ENCODE assay signal across 19 cellular contexts in the genomic region with DNA sequence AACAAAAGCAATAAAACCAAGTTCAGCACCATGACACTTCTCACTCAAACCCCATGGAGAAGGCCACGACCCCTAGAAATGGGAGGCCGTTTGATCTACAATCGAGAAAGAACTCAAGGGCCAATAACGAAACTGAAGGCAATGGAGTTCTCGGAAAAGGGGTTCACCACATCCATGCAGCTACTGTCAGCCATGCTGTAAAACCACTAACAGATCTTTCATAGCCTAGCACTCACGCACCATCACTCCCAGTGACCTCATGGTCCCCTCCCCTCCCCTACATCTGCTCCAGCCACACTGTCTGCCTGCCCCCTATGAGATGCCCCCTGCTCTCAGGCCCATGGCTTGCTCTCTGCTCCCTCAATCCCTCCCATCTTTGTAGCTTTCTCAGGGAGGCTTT.
DNase-seq lines count a peak whose midpoint lies in the region; ATAC-seq and TF ChIP-seq lines count a peak whose summit lies in the region.
"Had no signal": no experiment of that assay in that cellular context is flagged by ENCODE, and none has a peak within 500 bp of the region (broad histone marks: within the 10 kb centered on the region; RNA-seq: fewer than 3 reads in every experiment).

No MANE protein-coding gene starts in this region.

- peak; percentile 90 for ATAC-seq in activated CD8-positive, alpha-beta memory T cell treated with anti-CD3 and anti-CD28 coated beads, Interleukin-2, amount 10 ng/mL, durations not matched to agents 7 days and 5 days
- ATAC-seq in stimulated activated effector memory CD8-positive, alpha-beta T cell treated with anti-CD3 and anti-CD28 coated beads, Interleukin-12 subunit alpha, Interleukin-12 subunit beta, amount 100 ng/mL, for 72 hours, result peak; percentile 82
- ATAC-seq in HG02798 (IDR thresholded peaks at IDR 0.05; ENCODE audit: poor library complexity, unreplicated experiment), result no peak
- ATAC-seq: left lung had no signal

- no peaks in the 10 kb centered on the region for H3K9me3 Mint-ChIP-seq in activated CD8-positive, alpha-beta memory T cell treated with anti-CD3 and anti-CD28 coated beads, Interleukin-2, amount 10 ng/mL, durations not matched to agents 7 days and 5 days (ENCODE audit: low read depth)
- H3K9me3 Mint-ChIP-seq in brain, result peaks cover under 1 to 15% (median 9%) of the 10 kb centered on the region in 5 experiments
- peaks cover 1% of the 10 kb centered on the region for H3K9me3 Mint-ChIP-seq in stimulated activated effector memory CD8-positive, alpha-beta T cell treated with anti-CD3 and anti-CD28 coated beads, Interleukin-12 subunit alpha, Interleukin-12 subunit beta, amount 100 ng/mL, for 72 hours

- TF ChIP-seq CTCF in brain (conservative IDR thresholded peaks at IDR 0.05) (no peak), hepatocyte (IDR thresholded peaks at IDR 0.05; ENCODE audit: poor library complexity) (no peak)

- WGBS in hepatocyte (ENCODE audit: low lambda C conversion rate, missing lambda C conversion rate), result 82% methylated on average over 6 of the region's 6 CpGs

- no peaks in the 10 kb centered on the region for H3K27me3 Mint-ChIP-seq in activated CD8-positive, alpha-beta memory T cell treated with anti-CD3 and anti-CD28 coated beads, Interleukin-2, amount 10 ng/mL, durations not matched to agents 7 days and 5 days
- H3K27me3 Mint-ChIP-seq in brain, result no peaks in the 10 kb centered on the region
- H3K27me3 Mint-ChIP-seq: naive B cell had no signal

- H3K36me3 ChIP-seq in KOPT-K1 (ENCODE audit: insufficient read depth, low read length) (no peaks in the 10 kb centered on the region), hepatocyte (replicated peaks; ENCODE audit: insufficient read depth, low read depth) (no peaks in the 10 kb centered on the region)
- H3K36me3 ChIP-seq: HAP-1, left lung, tibial nerve had no signal

- CTCF ChIA-PET in activated CD8-positive, alpha-beta memory T cell treated with anti-CD3 and anti-CD28 coated beads, Interleukin-2, amount 10 ng/mL, durations not matched to agents 7 days and 5 days (lab: Charles Lee), result interaction anchor here (0.9 to 1.5 kb wide), 7 partner anchors 11 to 311 kb away, joined by 3 to 4 read pairs (median 4); no protein-coding TSS in a partner anchor

- H3K27ac ChIP-seq in KOPT-K1 (ENCODE audit: low read depth, low read length, poor library complexity, severe bottlenecking), result peak overlapping the region; percentile 85
- H3K27ac ChIP-seq in hepatocyte, result no peak overlapping the region
- H3K27ac ChIP-seq: left lung, tibial nerve had no signal

- H3K36me3 Mint-ChIP-seq in activated CD8-positive, alpha-beta memory T cell treated with anti-CD3 and anti-CD28 coated beads, Interleukin-2, amount 10 ng/mL, durations not matched to agents 7 days and 5 days, result peaks cover 14% of the 10 kb centered on the region
- peaks cover 2% of the 10 kb centered on the region for H3K36me3 Mint-ChIP-seq in brain
- no peaks in the 10 kb centered on the region for H3K36me3 Mint-ChIP-seq in stimulated activated effector memory CD8-positive, alpha-beta T cell treated with anti-CD3 and anti-CD28 coated beads, Interleukin-12 subunit alpha, Interleukin-12 subunit beta, amount 100 ng/mL, for 72 hours
- H3K36me3 Mint-ChIP-seq: CD4-positive, CD25-positive, alpha-beta regulatory T cell had no signal

- peak overlapping the region; percentile 98 for H3K27ac Mint-ChIP-seq in activated CD8-positive, alpha-beta memory T cell treated with anti-CD3 and anti-CD28 coated beads, Interleukin-2, amount 10 ng/mL, durations not matched to agents 7 days and 5 days
- peak overlapping the region in 3 of 5 experiments; percentile 4 to 18 (median 15) for H3K27ac Mint-ChIP-seq in brain
- no peak overlapping the region for H3K27ac Mint-ChIP-seq in stimulated activated effector memory CD8-positive, alpha-beta T cell treated with anti-CD3 and anti-CD28 coated beads, Interleukin-12 subunit alpha, Interleukin-12 subunit beta, amount 100 ng/mL, for 72 hours
- H3K27ac Mint-ChIP-seq: CD4-positive, CD25-positive, alpha-beta regulatory T cell; naive B cell had no signal

- peaks cover 55% of the 10 kb centered on the region for H3K4me1 Mint-ChIP-seq in activated CD8-positive, alpha-beta memory T cell treated with anti-CD3 and anti-CD28 coated beads, Interleukin-2, amount 10 ng/mL, durations not matched to agents 7 days and 5 days
- H3K4me1 Mint-ChIP-seq in brain, result peaks cover 27% of the 10 kb centered on the region
- peaks cover 19% of the 10 kb centered on the region for H3K4me1 Mint-ChIP-seq in stimulated activated effector memory CD8-positive, alpha-beta T cell treated with anti-CD3 and anti-CD28 coated beads, Interleukin-12 subunit alpha, Interleukin-12 subunit beta, amount 100 ng/mL, for 72 hours
- H3K4me1 Mint-ChIP-seq: CD4-positive, CD25-positive, alpha-beta regulatory T cell had no signal

- H3K27me3 ChIP-seq in hepatocyte, result no peaks in the 10 kb centered on the region
- H3K27me3 ChIP-seq: left lung, tibial nerve had no signal

- no peak overlapping the region for H3K4me3 ChIP-seq in hepatocyte
- H3K4me3 ChIP-seq: HAP-1, left lung, tibial nerve had no signal

- no peak overlapping the region for H3K4me2 ChIP-seq in hepatocyte

- H3K9me3 ChIP-seq in KOPT-K1 (ENCODE audit: insufficient read depth, low read length, poor library complexity, severe bottlenecking), result no peaks in the 10 kb centered on the region
- H3K9me3 ChIP-seq in hepatocyte (ENCODE audit: low read depth), result no peaks in the 10 kb centered on the region
- H3K9me3 ChIP-seq: HAP-1, left lung had no signal

- no peaks in the 10 kb centered on the region for H3K9me2 ChIP-seq in hepatocyte (replicated peaks; ENCODE audit: insufficient read depth)

- no peaks in the 10 kb centered on the region for H4K20me1 ChIP-seq in hepatocyte (ENCODE audit: insufficient read depth, poor library complexity, severe bottlenecking)

- H3K4me1 ChIP-seq in hepatocyte (ENCODE audit: insufficient read depth), result no peaks in the 10 kb centered on the region
- H3K4me1 ChIP-seq: HAP-1, left lung, tibial nerve had no signal

- peak overlapping the region; percentile 50 for H3K4me3 Mint-ChIP-seq in activated CD8-positive, alpha-beta memory T cell treated with anti-CD3 and anti-CD28 coated beads, Interleukin-2, amount 10 ng/mL, durations not matched to agents 7 days and 5 days
- no peak overlapping the region for H3K4me3 Mint-ChIP-seq in brain
- H3K4me3 Mint-ChIP-seq in stimulated activated effector memory CD8-positive, alpha-beta T cell treated with anti-CD3 and anti-CD28 coated beads, Interleukin-12 subunit alpha, Interleukin-12 subunit beta, amount 100 ng/mL, for 72 hours, result no peak overlapping the region
- H3K4me3 Mint-ChIP-seq: CD4-positive, CD25-positive, alpha-beta regulatory T cell; naive B cell had no signal

- no peak overlapping the region for H2AFZ ChIP-seq in hepatocyte

- no peaks in the 10 kb centered on the region for H3K79me2 ChIP-seq in hepatocyte

- DNase-seq in activated CD8-positive, alpha-beta memory T cell treated with anti-CD3 and anti-CD28 coated beads, Interleukin-2, amount 10 ng/mL, durations not matched to agents 7 days and 5 days, result peak; percentile 85
- DNase-seq in activated CD8-positive, alpha-beta memory T cell treated with anti-CD3 and anti-CD28 coated beads, Interleukin-2, amount 50 U/mL, for 4 hours, result no peak
- peak in 1 of 2 donors; percentile 57 for DNase-seq in stimulated activated effector memory CD8-positive, alpha-beta T cell treated with anti-CD3 and anti-CD28 coated beads, Interleukin-12 subunit alpha, Interleukin-12 subunit beta, amount 100 ng/mL, for 72 hours (ENCODE audit: low spot score in 2 of 2)
- DNase-seq in hepatocyte (ENCODE audit: low spot score) (no peak), NCI-H2107 (lab: John Stamatoyannopoulos, UW) (no peak)
- DNase-seq: activated effector memory CD4-positive, alpha-beta T cell treated with Interleukin-2 at 50 U/mL for 16 hours; CD4-positive, CD25-positive, alpha-beta regulatory T cell; EL; Karpas-422; left lung; mesendoderm; naive B cell; NCI-H2171 treated with DMSO at 0.1 percent for 48 hours; NCI-H526 had no signal
